ENCODE assay signal across 15 cellular contexts in genomic region chr10:114764656-114765055, GRCh38. TPM values are rescaled to one million over a fixed set of nuclear protein-coding genes. Genes with fewer than 3 reads are reported as not detected.
DNase-seq lines count a peak whose midpoint lies in the region; ATAC-seq and TF ChIP-seq lines count a peak whose summit lies in the region.
"Had no signal": no experiment of that assay in that cellular context is flagged by ENCODE, and none has a peak within 500 bp of the region (broad histone marks: within the 10 kb centered on the region; RNA-seq: fewer than 3 reads in every experiment).

No MANE protein-coding gene starts in this region.

- DNase-seq in heart right ventricle (no peak), right atrium auricular region (ENCODE audit: low spot score) (no peak), dorsolateral prefrontal cortex (peak in 2 of 10 donors; percentile 9 to 51), neuronal stem cell (ENCODE audit: low spot score) (no peak), NCI-H446 (lab: John Stamatoyannopoulos, UW) (no peak), WERI-Rb-1 (no peak)
- DNase-seq: 8988T; AML-193; CD4-positive, CD25-positive, alpha-beta regulatory T cell; DMS53; GF-D8; HCEC 1CT; HFFc6 had no signal

- peaks cover 0 to 36% (median 0%) of the 10 kb centered on the region in 7 donors for H3K27me3 ChIP-seq in heart right ventricle
- H3K27me3 ChIP-seq in right atrium auricular region, result no peaks in the 10 kb centered on the region
- H3K27me3 ChIP-seq in dorsolateral prefrontal cortex, result peaks cover 0 to 48% (median 4%) of the 10 kb centered on the region in 45 donors
- H3K27me3 ChIP-seq in neuronal stem cell (ENCODE audit: control insufficient read depth in 3 of 3, insufficient read depth in 3 of 3, low read depth in 1 of 3, low read length in 3 of 3), result peaks cover 0 to 53% (median 30%) of the 10 kb centered on the region in 3 experiments
- no peaks in the 10 kb centered on the region for H3K27me3 ChIP-seq in WERI-Rb-1 (ENCODE audit: insufficient read depth, low read depth, severe bottlenecking)

- no peak overlapping the region for H2BK12ac ChIP-seq in neuronal stem cell (ENCODE audit: low read length)

- H3K36me3 ChIP-seq in heart right ventricle (no peaks in the 10 kb centered on the region), right atrium auricular region (no peaks in the 10 kb centered on the region), neuronal stem cell (replicated peaks in 1 of 2; ENCODE audit: control insufficient read depth in 2 of 2, insufficient read depth in 2 of 2, low read length in 2 of 2) (no peaks in the 10 kb centered on the region), WERI-Rb-1 (no peaks in the 10 kb centered on the region)
- H3K36me3 ChIP-seq: BLaER1 treated with 17β-estradiol and CSF1 and Interleukin-3, amounts not matched to agents 10 nM and 100 nM had no signal

- H3K9me3 ChIP-seq in heart right ventricle (no peaks in the 10 kb centered on the region), right atrium auricular region (no peaks in the 10 kb centered on the region), neuronal stem cell (replicated peaks in 1 of 2; ENCODE audit: control insufficient read depth in 2 of 2, insufficient read depth in 1 of 2, low read depth in 1 of 2, low read length in 2 of 2) (no peaks in the 10 kb centered on the region), WERI-Rb-1 (ENCODE audit: severe bottlenecking) (no peaks in the 10 kb centered on the region)
- H3K9me3 ChIP-seq: BLaER1 treated with 17β-estradiol and CSF1 and Interleukin-3, amounts not matched to agents 10 nM and 100 nM had no signal

- H3K23ac ChIP-seq in neuronal stem cell (ENCODE audit: low read depth, low read length, poor library complexity), result no peak overlapping the region

- H3K4me3 ChIP-seq in heart right ventricle, result no peak overlapping the region
- no peak overlapping the region for H3K4me3 ChIP-seq in right atrium auricular region
- peak overlapping the region in 7 of 59 donors; percentile 2 to 83 (median 17) for H3K4me3 ChIP-seq in dorsolateral prefrontal cortex
- H3K4me3 ChIP-seq in neuronal stem cell (ENCODE audit: low read length in 2 of 2), result no peak overlapping the region
- no peak overlapping the region for H3K4me3 ChIP-seq in WERI-Rb-1 (ENCODE audit: low read depth, low read length)
- H3K4me3 ChIP-seq: BLaER1 treated with 17β-estradiol and CSF1 and Interleukin-3, amounts not matched to agents 10 nM and 100 nM had no signal

- H3K18ac ChIP-seq in neuronal stem cell (ENCODE audit: low read length), result peak overlapping the region; percentile 38

- no peak overlapping the region for H2AFZ ChIP-seq in neuronal stem cell (ENCODE audit: low read length)

- no peak overlapping the region for H2BK15ac ChIP-seq in neuronal stem cell (ENCODE audit: low read length)

- peak overlapping the region in 7 of 10 donors; percentile 11 to 75 (median 40) for H3K27ac ChIP-seq in heart right ventricle
- H3K27ac ChIP-seq in right atrium auricular region, result peak overlapping the region in 1 of 2 donors; percentile 21
- peak overlapping the region in 45 of 59 donors; percentile 6 to 93 (median 58) for H3K27ac ChIP-seq in dorsolateral prefrontal cortex
- H3K27ac ChIP-seq in neuronal stem cell (replicated peaks; ENCODE audit: low read length), result no peak overlapping the region
- no peak overlapping the region for H3K27ac ChIP-seq in WERI-Rb-1
- H3K27ac ChIP-seq: BLaER1 treated with 17β-estradiol and CSF1 and Interleukin-3, amounts not matched to agents 10 nM and 100 nM had no signal

- 0 to 42% methylated on average over 1 of the region's 1 CpG for WGBS in heart right ventricle, 2 donors
- no CpG with 5 or more reads among the region's 1 CpG for WGBS in neuronal stem cell (ENCODE audit: extremely low coverage in 2 of 2, insufficient read length in 2 of 2, insufficient replicate concordance in 1 of 2), 2 donors

- no peaks in the 10 kb centered on the region for H3K79me1 ChIP-seq in neuronal stem cell (ENCODE audit: low read depth, low read length)

- H3K4ac ChIP-seq in neuronal stem cell (ENCODE audit: low read length), result no peak overlapping the region

- no peak overlapping the region for H4K91ac ChIP-seq in neuronal stem cell (ENCODE audit: low read depth, low read length, poor library complexity)

- H3K14ac ChIP-seq in neuronal stem cell (ENCODE audit: low read length), result no peak overlapping the region

- H3K9ac ChIP-seq in neuronal stem cell (ENCODE audit: low read depth, low read length, poor library complexity), result peak overlapping the region; percentile 21
- H3K9ac ChIP-seq: BLaER1 treated with 17β-estradiol and CSF1 and Interleukin-3, amounts not matched to agents 10 nM and 100 nM had no signal

- no peak overlapping the region for H3K4me2 ChIP-seq in neuronal stem cell (ENCODE audit: insufficient read depth, low read length, poor library complexity, severe bottlenecking)
- H3K4me2 ChIP-seq: BLaER1 treated with 17β-estradiol and CSF1 and Interleukin-3, amounts not matched to agents 10 nM and 100 nM had no signal

- TF ChIP-seq CTCF in heart right ventricle (IDR thresholded peaks at IDR 0.05) (no peak), right atrium auricular region (IDR thresholded peaks at IDR 0.05) (no peak), dorsolateral prefrontal cortex (IDR thresholded peaks at IDR 0.05 in 54 of 56, conservative IDR thresholded peaks at IDR 0.05 in 2 of 56; ENCODE audit: low read depth in 1 of 56, partially characterized antibody in 56 of 56) (no peak), WERI-Rb-1 (IDR thresholded peaks at IDR 0.05; ENCODE audit: low read depth, low read length) (no peak)

- H2BK5ac ChIP-seq in neuronal stem cell (ENCODE audit: low read length), result no peak overlapping the region

- intact Hi-C loops in heart right ventricle (cut with DNase I) (loop anchor here in 6 of 10 donors (5.0 to 10.0 kb wide), 5 partner anchors 47 to 212 kb away; no protein-coding TSS in a partner anchor), dorsolateral prefrontal cortex (cut with DNase I) (no loop called here)

- H2AK5ac ChIP-seq in neuronal stem cell (ENCODE audit: low read depth, low read length), result no peak overlapping the region

- no peak for ATAC-seq in heart right ventricle
- no peak for ATAC-seq in HG02759 (IDR thresholded peaks at IDR 0.05; ENCODE audit: unreplicated experiment)

- H3K4me1 ChIP-seq in heart right ventricle (peaks cover 0 to 70% (median 36%) of the 10 kb centered on the region in 9 donors), right atrium auricular region (peaks cover 0 to 35% of the 10 kb centered on the region in 2 donors), neuronal stem cell (ENCODE audit: control insufficient read depth in 2 of 2, insufficient read depth in 1 of 2, low read depth in 1 of 2, low read length in 2 of 2) (peaks cover 0 to 6% of the 10 kb centered on the region in 2 donors)

- no peak overlapping the region for H4K8ac ChIP-seq in neuronal stem cell (ENCODE audit: low read depth, low read length)

- H2BK120ac ChIP-seq in neuronal stem cell (ENCODE audit: low read depth, low read length), result no peak overlapping the region

RNA-seq across cellular contexts. Expression of gene FHIP2A, which starts 56.9 kb away (rescaled TPM):
- total RNA-seq in heart right ventricle, result 10 to 100 TPM; 19.1 to 36.6 (median 27.7) TPM
- 1 to 10 TPM; 4.8 to 8.7 TPM for polyA plus RNA-seq in heart right ventricle
- 10 to 100 TPM; 18.3 to 19.5 TPM for total RNA-seq in right atrium auricular region
- 10 to 100 TPM; 18.3 to 49.6 (median 29.3) TPM for total RNA-seq in dorsolateral prefrontal cortex
- 8.2 TPM for polyA plus RNA-seq in neuronal stem cell (2013, experiment 1 of 2)
- 8.4 TPM for polyA plus RNA-seq in neuronal stem cell (2013, experiment 2 of 2)

Comparison
In these comparisons a context has a peak if more than half of its experiments do, and no peak if none do; other contexts are left out.
1. H3K27ac ChIP-seq: peak in heart right ventricle (7 of 10) and dorsolateral prefrontal cortex (45 of 59); none in neuronal stem cell (single experiment) and WERI-Rb-1 (single experiment).
2. intact Hi-C loops: an anchor here in heart right ventricle (5.0 to 10.0 kb wide); none called in dorsolateral prefrontal cortex.